11 cellular contexts compared by ENCODE assay signal in genomic region chr15:34065261-34065660, GRCh38. TPM values are rescaled to one million over a fixed set of nuclear protein-coding genes. Genes with fewer than 3 reads are reported as not detected.
DNase-seq lines count a peak whose midpoint lies in the region; TF ChIP-seq lines count a peak whose summit lies in the region.
"Had no signal": no experiment of that assay in that cellular context is flagged by ENCODE, and none has a peak within 500 bp of the region (broad histone marks: within the 10 kb centered on the region; RNA-seq: fewer than 3 reads in every experiment).

No MANE protein-coding gene starts in this region.

- no peaks in the 10 kb centered on the region for H3K36me3 ChIP-seq in BLaER1 treated with 17β-estradiol and CSF1 and Interleukin-3, amounts not matched to agents 10 nM and 100 nM
- no peaks in the 10 kb centered on the region for H3K36me3 ChIP-seq in esophagus squamous epithelium
- H3K36me3 ChIP-seq in thyroid gland, result no peaks in the 10 kb centered on the region

- no peaks in the 10 kb centered on the region for H3K9me3 Mint-ChIP-seq in HFFc6
- H3K9me3 Mint-ChIP-seq: CD4-positive, CD25-positive, alpha-beta regulatory T cell had no signal

- TF ChIP-seq POLR2A in esophagus squamous epithelium (IDR thresholded peaks at IDR 0.05) (no peak), thyroid gland (IDR thresholded peaks at IDR 0.05) (no peak)

- H4K20me1 ChIP-seq in BLaER1 treated with 17β-estradiol and CSF1 and Interleukin-3, amounts not matched to agents 10 nM and 100 nM, result no peaks in the 10 kb centered on the region

- peak overlapping the region in 3 of 11 experiments; percentile 34 to 45 (median 36); a peak in 3 of 22 replicates for H3K9ac ChIP-seq in BLaER1 treated with 17β-estradiol and CSF1 and Interleukin-3, amounts not matched to agents 10 nM and 100 nM

- no peak overlapping the region; a peak in 1 of 22 replicates for H3K27ac ChIP-seq in BLaER1 treated with 17β-estradiol and CSF1 and Interleukin-3, amounts not matched to agents 10 nM and 100 nM
- peak overlapping the region in 3 of 4 donors; percentile 31 to 70 (median 54) for H3K27ac ChIP-seq in esophagus squamous epithelium
- peak overlapping the region in 2 of 3 donors; percentile 31 to 57 for H3K27ac ChIP-seq in thyroid gland
- H3K27ac ChIP-seq: A549 had no signal

- H3K4me1 ChIP-seq in BLaER1 treated with 17β-estradiol and CSF1 and Interleukin-3, amounts not matched to agents 10 nM and 100 nM, result peaks cover 0 to 28% (median 14%) of the 10 kb centered on the region in 10 experiments; a peak in 12 of 20 replicates
- H3K4me1 ChIP-seq in esophagus squamous epithelium, result peaks cover 0 to 26% (median 0%) of the 10 kb centered on the region in 3 donors
- peaks cover 13 to 21% of the 10 kb centered on the region in 2 donors for H3K4me1 ChIP-seq in thyroid gland
- H3K4me1 ChIP-seq: A549 had no signal

- no peaks in the 10 kb centered on the region for H3K4me1 Mint-ChIP-seq in HFFc6 (ENCODE audit: low read depth)

- H3K9me3 ChIP-seq in BLaER1 treated with 17β-estradiol and CSF1 and Interleukin-3, amounts not matched to agents 10 nM and 100 nM (replicated peaks in 1 of 11), result no peaks in the 10 kb centered on the region
- H3K9me3 ChIP-seq in esophagus squamous epithelium, result no peaks in the 10 kb centered on the region
- no peaks in the 10 kb centered on the region for H3K9me3 ChIP-seq in thyroid gland
- H3K9me3 ChIP-seq: A549 had no signal

- no peak overlapping the region for H3K27ac Mint-ChIP-seq in HFFc6

- no peaks in the 10 kb centered on the region for H3K27me3 Mint-ChIP-seq in HFFc6 (ENCODE audit: insufficient read depth)
- H3K27me3 Mint-ChIP-seq: CD4-positive, CD25-positive, alpha-beta regulatory T cell had no signal

- H3K4me3 ChIP-seq in BLaER1 treated with 17β-estradiol and CSF1 and Interleukin-3, amounts not matched to agents 10 nM and 100 nM, result no peak overlapping the region
- H3K4me3 ChIP-seq in esophagus squamous epithelium, result no peak overlapping the region
- no peak overlapping the region for H3K4me3 ChIP-seq in thyroid gland (replicated peaks in 1 of 3)
- H3K4me3 ChIP-seq: A549 had no signal

- TF ChIP-seq CTCF in esophagus squamous epithelium (IDR thresholded peaks at IDR 0.05), result no peak
- no peak for TF ChIP-seq CTCF in thyroid gland (IDR thresholded peaks at IDR 0.05)
- no peak for TF ChIP-seq CTCF in HFFc6 (IDR thresholded peaks at IDR 0.05)

- DNase-seq in DMS79 treated with DMSO at 0.1 percent for 48 hours (lab: John Stamatoyannopoulos, UW) (peak; percentile 64), esophagus squamous epithelium (lab: John Stamatoyannopoulos, UW) (no peak), thyroid gland (peak; percentile 67 to 70), HFFc6 (no peak), SHP77 treated with DMSO at 0.1 percent for 48 hours (lab: John Stamatoyannopoulos, UW) (no peak)
- DNase-seq: CD4-positive, CD25-positive, alpha-beta regulatory T cell; DMS53; GDM1; HCEC 1CT had no signal

- no peak overlapping the region for H3K4me3 Mint-ChIP-seq in HFFc6
- H3K4me3 Mint-ChIP-seq: CD4-positive, CD25-positive, alpha-beta regulatory T cell had no signal

- H3K36me3 Mint-ChIP-seq in HFFc6 (ENCODE audit: low read depth), result no peaks in the 10 kb centered on the region
- H3K36me3 Mint-ChIP-seq: CD4-positive, CD25-positive, alpha-beta regulatory T cell had no signal

- peak overlapping the region in 7 of 11 experiments; percentile 15 to 63 (median 41); a peak in 10 of 22 replicates for H3K4me2 ChIP-seq in BLaER1 treated with 17β-estradiol and CSF1 and Interleukin-3, amounts not matched to agents 10 nM and 100 nM
- H3K4me2 ChIP-seq: A549 had no signal

- WGBS in esophagus squamous epithelium, 2 donors, result 48 to 73% methylated on average over 3 of the region's 3 CpGs
- WGBS in thyroid gland, 2 donors, result 35 to 45% methylated on average over 3 of the region's 3 CpGs

- intact Hi-C loops in esophagus squamous epithelium (cut with DNase I) (loop anchor here (5.0 kb wide), 1 partner anchor 142 kb away; no protein-coding TSS in a partner anchor), thyroid gland (cut with DNase I) (no loop called here)

- H3K27me3 ChIP-seq in BLaER1 treated with 17β-estradiol and CSF1 and Interleukin-3, amounts not matched to agents 10 nM and 100 nM, result no peaks in the 10 kb centered on the region
- H3K27me3 ChIP-seq in esophagus squamous epithelium (no peaks in the 10 kb centered on the region), thyroid gland (no peaks in the 10 kb centered on the region)

RNA-seq across cellular contexts. Expression of gene AVEN, which starts 26.3 kb away (rescaled TPM):
- total RNA-seq in esophagus squamous epithelium, result 10 to 100 TPM in 3 of 4 donors, 1 to 10 TPM in 1; 9.9 to 17.5 (median 16.5) TPM
- 10 to 100 TPM in 2 of 4 donors, 1 to 10 TPM in 2; 7.7 to 12.9 (median 10.1) TPM for total RNA-seq in thyroid gland
- 10 to 100 TPM; 24.9 to 33.6 (median 27.1) TPM for total RNA-seq in HFFc6 (2021; fragmentation: NEBNext Ultra II Directional; extraction: Animal tissue kit (Norgen Biotek cat#: 25700))

RNA-seq across cellular contexts. Expression of gene EMC7, which starts 36.4 kb away (rescaled TPM):
- 10 to 100 TPM; 18.9 to 62.1 (median 36.1) TPM for total RNA-seq in esophagus squamous epithelium
- total RNA-seq in thyroid gland, result 10 to 100 TPM; 40.9 to 54.3 (median 50.5) TPM
- 100 to 1,000 TPM; 159 to 204 (median 171) TPM for total RNA-seq in HFFc6 (2021; fragmentation: NEBNext Ultra II Directional; extraction: Animal tissue kit (Norgen Biotek cat#: 25700))

RNA-seq across cellular contexts. Expression of gene PGBD4, which starts 36.6 kb away (rescaled TPM):
- total RNA-seq in esophagus squamous epithelium, result 1 to 10 TPM in 2 of 4 donors, under 1 TPM in 2; 0.70 to 1.7 (median 0.98) TPM
- total RNA-seq in thyroid gland, result 1 to 10 TPM; 1.0 to 1.3 (median 1.2) TPM
- total RNA-seq in HFFc6 (2021; fragmentation: NEBNext Ultra II Directional; extraction: Animal tissue kit (Norgen Biotek cat#: 25700)), result 1 to 10 TPM; 1.6 to 2.6 (median 1.9) TPM

Comparison
In these comparisons a context has a peak if more than half of its experiments do, and no peak if none do; other contexts are left out.
1. H3K27ac ChIP-seq: peak in esophagus squamous epithelium (3 of 4) and thyroid gland (2 of 3); none in BLaER1 treated with 17β-estradiol and CSF1 and Interleukin-3, amounts not matched to agents 10 nM and 100 nM (0 of 11).
2. DNase-seq: peak in DMS79 treated with DMSO at 0.1 percent for 48 hours (single experiment) and thyroid gland (2 of 2); none in esophagus squamous epithelium (single experiment), HFFc6 (single experiment) and SHP77 treated with DMSO at 0.1 percent for 48 hours (single experiment).